10 cellular contexts compared by ENCODE assay signal in the genomic region with DNA sequence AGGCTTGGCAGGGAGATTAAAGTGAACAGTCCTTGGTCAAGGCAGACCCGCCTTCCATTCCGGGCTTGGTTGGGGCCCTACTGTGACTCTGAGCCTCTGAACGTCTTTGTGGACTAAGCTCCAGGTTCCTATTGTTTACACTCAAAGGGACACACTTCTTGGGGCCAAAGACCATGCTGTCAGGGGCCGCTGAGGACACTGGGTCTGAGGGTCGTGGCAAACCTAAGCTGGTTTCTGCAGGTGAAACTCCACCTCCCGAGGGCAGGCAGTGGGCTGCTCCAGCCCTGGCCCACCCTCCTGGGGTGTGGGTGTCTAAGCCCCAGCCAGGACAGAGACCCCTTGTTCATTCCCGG. TPM values are rescaled to one million over a fixed set of nuclear protein-coding genes. Genes with fewer than 3 reads are reported as not detected.
DNase-seq lines count a peak whose midpoint lies in the region; ATAC-seq and TF ChIP-seq lines count a peak whose summit lies in the region.
"Had no signal": no experiment of that assay in that cellular context is flagged by ENCODE, and none has a peak within 500 bp of the region (broad histone marks: within the 10 kb centered on the region; RNA-seq: fewer than 3 reads in every experiment).

No MANE protein-coding gene starts in this region.

- no peak overlapping the region for H3K4me2 ChIP-seq in H9 (ENCODE audit: insufficient read depth, insufficient read length, low read length)

- H2AK5ac ChIP-seq in H9 (ENCODE audit: insufficient read length, low read length), result no peak overlapping the region

- no peaks in the 10 kb centered on the region for H3K27me3 ChIP-seq in CD4-positive, CD25-positive, alpha-beta regulatory T cell (ENCODE audit: control insufficient read depth, insufficient read depth, low read length)
- H3K27me3 ChIP-seq in H9 (ENCODE audit: insufficient read depth, low read length), result no peaks in the 10 kb centered on the region

- H2AFZ ChIP-seq in H9 (ENCODE audit: low read length), result no peak overlapping the region

- H3K9me3 Mint-ChIP-seq in CD4-positive, CD25-positive, alpha-beta regulatory T cell, result no peaks in the 10 kb centered on the region
- no peaks in the 10 kb centered on the region for H3K9me3 Mint-ChIP-seq in H9
- H3K9me3 Mint-ChIP-seq in central memory CD8-positive, alpha-beta T cell, result no peaks in the 10 kb centered on the region
- no peaks in the 10 kb centered on the region for H3K9me3 Mint-ChIP-seq in natural killer cell treated with Interleukin-12 subunit alpha and Interleukin-12 subunit beta and Interleukin-15 and Interleukin-18, amount 100 ng/mL, for 72 hours

- H3K23ac ChIP-seq in H9 (ENCODE audit: insufficient read length, low read depth, low read length), result no peak overlapping the region

- H3K56ac ChIP-seq in H9 (ENCODE audit: insufficient read length, low read depth, low read length), result no peak overlapping the region

- ATAC-seq in CD4-positive, CD25-positive, alpha-beta regulatory T cell (ENCODE audit: low read depth in 2 of 2), result no peak
- no peak for ATAC-seq in central memory CD8-positive, alpha-beta T cell (replicated peaks; ENCODE audit: extremely low read depth, poor library complexity, severe bottlenecking)
- ATAC-seq in natural killer cell treated with Interleukin-12 subunit alpha and Interleukin-12 subunit beta and Interleukin-15 and Interleukin-18, amount 100 ng/mL, for 72 hours, result no peak
- no peak for ATAC-seq in GM18873 (IDR thresholded peaks at IDR 0.05; ENCODE audit: low FRiP score, unreplicated experiment)

- no peak overlapping the region for H3K18ac ChIP-seq in H9 (ENCODE audit: insufficient read length, low read depth, low read length)

- peaks cover 3% of the 10 kb centered on the region for H3K36me3 Mint-ChIP-seq in CD4-positive, CD25-positive, alpha-beta regulatory T cell
- H3K36me3 Mint-ChIP-seq in H9 (ENCODE audit: insufficient read depth in 1 of 3, low read depth in 3 of 3), result peaks cover 3 to 22% (median 9%) of the 10 kb centered on the region in 3 experiments; a peak in 6 of 7 replicates
- H3K36me3 Mint-ChIP-seq in central memory CD8-positive, alpha-beta T cell (ENCODE audit: insufficient read depth), result peaks cover 16% of the 10 kb centered on the region
- H3K36me3 Mint-ChIP-seq in natural killer cell treated with Interleukin-12 subunit alpha and Interleukin-12 subunit beta and Interleukin-15 and Interleukin-18, amount 100 ng/mL, for 72 hours, result no peaks in the 10 kb centered on the region

- H2BK5ac ChIP-seq in H9 (ENCODE audit: insufficient read length, low read length), result no peak overlapping the region

- H3K27me3 Mint-ChIP-seq in CD4-positive, CD25-positive, alpha-beta regulatory T cell, result no peaks in the 10 kb centered on the region
- H3K27me3 Mint-ChIP-seq in H9 (ENCODE audit: low read depth), result no peaks in the 10 kb centered on the region; the same call in 1 of the 2 replicates
- H3K27me3 Mint-ChIP-seq in central memory CD8-positive, alpha-beta T cell, result no peaks in the 10 kb centered on the region
- H3K27me3 Mint-ChIP-seq in natural killer cell treated with Interleukin-12 subunit alpha and Interleukin-12 subunit beta and Interleukin-15 and Interleukin-18, amount 100 ng/mL, for 72 hours, result no peaks in the 10 kb centered on the region

- no peak overlapping the region for H2BK120ac ChIP-seq in H9 (ENCODE audit: low read depth, low read length, poor library complexity, severe bottlenecking)

- H3K23me2 ChIP-seq in H9 (ENCODE audit: insufficient read length, low read depth, low read length, poor library complexity, severe bottlenecking), result no peaks in the 10 kb centered on the region

- H4K20me1 ChIP-seq in H9 (ENCODE audit: control insufficient read depth, insufficient read depth, insufficient read length), result no peaks in the 10 kb centered on the region

- H3K4me1 Mint-ChIP-seq in CD4-positive, CD25-positive, alpha-beta regulatory T cell, result peaks cover 4 to 40% (median 20%) of the 10 kb centered on the region in 4 donors
- peaks cover 7 to 14% of the 10 kb centered on the region in 2 experiments for H3K4me1 Mint-ChIP-seq in H9
- H3K4me1 Mint-ChIP-seq in central memory CD8-positive, alpha-beta T cell, result peaks cover 26% of the 10 kb centered on the region
- peaks cover 29 to 40% of the 10 kb centered on the region in 2 donors for H3K4me1 Mint-ChIP-seq in natural killer cell treated with Interleukin-12 subunit alpha and Interleukin-12 subunit beta and Interleukin-15 and Interleukin-18, amount 100 ng/mL, for 72 hours (ENCODE audit: low read depth in 2 of 2)

- H3K27ac Mint-ChIP-seq in CD4-positive, CD25-positive, alpha-beta regulatory T cell, result peak overlapping the region; percentile 5 to 98 (median 95)
- H3K27ac Mint-ChIP-seq in H9, result peak overlapping the region in 2 of 3 experiments; percentile 77 to 93; a peak in 1 of 7 replicates
- peak overlapping the region; percentile 98 for H3K27ac Mint-ChIP-seq in central memory CD8-positive, alpha-beta T cell (ENCODE audit: low read depth)
- H3K27ac Mint-ChIP-seq in natural killer cell treated with Interleukin-12 subunit alpha and Interleukin-12 subunit beta and Interleukin-15 and Interleukin-18, amount 100 ng/mL, for 72 hours, result peak overlapping the region; percentile 97

- WGBS in H9 (ENCODE audit: extremely low coverage, insufficient read length, low lambda C conversion rate), result no CpG with 5 or more reads among the region's 7 CpGs

- H3K4ac ChIP-seq in H9 (ENCODE audit: low read depth, low read length), result no peak overlapping the region

- no peak overlapping the region for H4K8ac ChIP-seq in H9 (replicated peaks; ENCODE audit: insufficient read length, low read depth, low read length)

- no peak overlapping the region for H3T11ph ChIP-seq in H9 (ENCODE audit: low read length)

- no peak overlapping the region for H2BK20ac ChIP-seq in H9 (ENCODE audit: low read depth, low read length, poor library complexity, severe bottlenecking)

- H2BK15ac ChIP-seq in H9 (ENCODE audit: low read depth, low read length), result no peak overlapping the region

- H4K5ac ChIP-seq in H9 (ENCODE audit: insufficient read length, low read depth, low read length), result no peak overlapping the region

- no peaks in the 10 kb centered on the region for H3K79me2 ChIP-seq in H9 (ENCODE audit: insufficient read depth, low read length)

- H3K79me1 ChIP-seq in H9 (ENCODE audit: insufficient read depth, low read depth, low read length, poor library complexity, severe bottlenecking), result no peaks in the 10 kb centered on the region

- H3K36me3 ChIP-seq in CD4-positive, CD25-positive, alpha-beta regulatory T cell (ENCODE audit: control insufficient read depth, insufficient read depth, low read length), result no peaks in the 10 kb centered on the region

- no peak overlapping the region; the same call in 1 of the 2 replicates for H3K14ac ChIP-seq in H9 (ENCODE audit: insufficient read depth, low read length)

- H3K9ac ChIP-seq in H9 (ENCODE audit: extremely low read depth, insufficient read length, low read length), result no peak overlapping the region

- DNase-seq in CD4-positive, CD25-positive, alpha-beta regulatory T cell, result no peak
- DNase-seq in H9, result no peak
- no peak for DNase-seq in central memory CD8-positive, alpha-beta T cell (ENCODE audit: low spot score in 2 of 2)
- DNase-seq in natural killer cell treated with Interleukin-12 subunit alpha and Interleukin-12 subunit beta and Interleukin-15 and Interleukin-18, amount 100 ng/mL, for 72 hours (ENCODE audit: low spot score), result no peak
- DNase-seq in cerebellar cortex (ENCODE audit: low spot score), result no peak
- DNase-seq in H4 (ENCODE audit: low spot score), result no peak
- no peak for DNase-seq in DMS53 treated with DMSO at 0.1 percent for 48 hours (lab: John Stamatoyannopoulos, UW; ENCODE audit: unreplicated experiment)
- DNase-seq: DMS79 treated with DMSO at 0.1 percent for 48 hours, NCI-H69 had no signal

- H3K4me3 Mint-ChIP-seq in CD4-positive, CD25-positive, alpha-beta regulatory T cell, result no peak overlapping the region
- no peak overlapping the region for H3K4me3 Mint-ChIP-seq in H9
- H3K4me3 Mint-ChIP-seq in central memory CD8-positive, alpha-beta T cell, result peak overlapping the region; percentile 69
- peak overlapping the region; percentile 75 for H3K4me3 Mint-ChIP-seq in natural killer cell treated with Interleukin-12 subunit alpha and Interleukin-12 subunit beta and Interleukin-15 and Interleukin-18, amount 100 ng/mL, for 72 hours

- H3K4me3 ChIP-seq in CD4-positive, CD25-positive, alpha-beta regulatory T cell (ENCODE audit: low read depth, low read length), result no peak overlapping the region

- H3K4me1 ChIP-seq in CD4-positive, CD25-positive, alpha-beta regulatory T cell (ENCODE audit: control insufficient read depth, insufficient read depth, low read length, poor library complexity, severe bottlenecking), result peaks cover 37% of the 10 kb centered on the region
- no peaks in the 10 kb centered on the region for H3K4me1 ChIP-seq in H9 (ENCODE audit: insufficient read depth, low read length)

- no peak overlapping the region for H2BK12ac ChIP-seq in H9 (ENCODE audit: insufficient read length, low read depth, low read length)

- H3K9me3 ChIP-seq in CD4-positive, CD25-positive, alpha-beta regulatory T cell (ENCODE audit: control insufficient read depth in 2 of 2, low read length in 2 of 2), result no peaks in the 10 kb centered on the region
- no peaks in the 10 kb centered on the region for H3K9me3 ChIP-seq in H9 (ENCODE audit: control insufficient read depth, low read depth, low read length)

- TF ChIP-seq CTCF in H9 (conservative IDR thresholded peaks at IDR 0.05), result no peak

- peak overlapping the region; percentile 49 for H3K27ac ChIP-seq in CD4-positive, CD25-positive, alpha-beta regulatory T cell (ENCODE audit: insufficient read depth, low read length, poor library complexity, severe bottlenecking)
- no peak overlapping the region for H3K27ac ChIP-seq in H9 (ENCODE audit: insufficient read length, low read depth, low read length)

- no peak overlapping the region for H4K91ac ChIP-seq in H9 (ENCODE audit: insufficient read length, low read depth, low read length)

RNA-seq across cellular contexts. Expression of a gene that starts 43.1 kb away (rescaled TPM):
- total RNA-seq in CD4-positive, CD25-positive, alpha-beta regulatory T cell, result 50.6 TPM
- 100 to 1,000 TPM in 3 of 4 donors, 10 to 100 TPM in 1; 93.9 to 145 (median 116) TPM for polyA plus RNA-seq in CD4-positive, CD25-positive, alpha-beta regulatory T cell
- total RNA-seq in H9 (2021), result 145 and 148 TPM in 2 replicates
- total RNA-seq in natural killer cell treated with Interleukin-12 subunit alpha and Interleukin-12 subunit beta and Interleukin-15 and Interleukin-18, amount 100 ng/mL, for 72 hours, result 10 to 100 TPM; 42.5 to 59.1 TPM
- 289 and 303 TPM in 2 replicates for total RNA-seq in H4 (2014; rRNA removed; shearing (Covaris generic))

Comparison
In these comparisons a context has a peak if more than half of its experiments do, and no peak if none do; other contexts are left out.
1. H3K4me3 Mint-ChIP-seq: peak in central memory CD8-positive, alpha-beta T cell (single experiment) and natural killer cell treated with Interleukin-12 subunit alpha and Interleukin-12 subunit beta and Interleukin-15 and Interleukin-18, amount 100 ng/mL, for 72 hours (single experiment); none in CD4-positive, CD25-positive, alpha-beta regulatory T cell (0 of 4) and H9 (0 of 2).
2. Peak in every context shown above with its lines, with median percentiles within 50 percentile points of each other: H3K27ac Mint-ChIP-seq.